Comparison of ENCODE assay signal across 12 cellular contexts in genomic region chr7:75054744-75055527, GRCh38. TPM values are rescaled to one million over a fixed set of nuclear protein-coding genes. Genes with fewer than 3 reads are reported as not detected.
DNase-seq lines count a peak whose midpoint lies in the region; ATAC-seq and TF ChIP-seq lines count a peak whose summit lies in the region.
"Had no signal": no experiment of that assay in that cellular context is flagged by ENCODE, and none has a peak within 500 bp of the region (broad histone marks: within the 10 kb centered on the region; RNA-seq: fewer than 3 reads in every experiment).

No MANE protein-coding gene starts in this region.

- H3K9me3 ChIP-seq in AG04450 (ENCODE audit: control insufficient read depth, insufficient read depth, low read length) = no peaks in the 10 kb centered on the region; the same call in 1 of the 2 replicates

- H3K27me3 Mint-ChIP-seq in neural crest cell (ENCODE audit: low read depth) (no peaks in the 10 kb centered on the region), type B pancreatic cell (no peaks in the 10 kb centered on the region)
- H3K27me3 Mint-ChIP-seq: CD4-positive, alpha-beta T cell; naive B cell had no signal

- ATAC-seq in esophagus mucosa = no peak
- ATAC-seq in HG03457 (IDR thresholded peaks at IDR 0.05; ENCODE audit: unreplicated experiment) = no peak
- no peak for ATAC-seq in HG02884 (IDR thresholded peaks at IDR 0.05; ENCODE audit: unreplicated experiment)

- H3K9me3 Mint-ChIP-seq in neural crest cell (no peaks in the 10 kb centered on the region), type B pancreatic cell (no peaks in the 10 kb centered on the region)
- H3K9me3 Mint-ChIP-seq: CD4-positive, alpha-beta T cell; naive B cell had no signal

- no peak overlapping the region for H3K4me3 Mint-ChIP-seq in neural crest cell
- H3K4me3 Mint-ChIP-seq in type B pancreatic cell = no peak overlapping the region
- H3K4me3 Mint-ChIP-seq: CD4-positive, alpha-beta T cell; naive B cell had no signal

- CTCF ChIA-PET in AG04450 (lab: Charles Lee) = interaction anchor here (0.5 kb wide), 1 partner anchor 21 kb away, joined by 4 read pairs; no protein-coding TSS in a partner anchor

- POLR2A ChIA-PET in AG04450 (lab: Yijun Ruan, JAX) = interaction anchor here (1.2 kb wide), 1 partner anchor 18 kb away, joined by 3 read pairs; no protein-coding TSS in a partner anchor

- DNase-seq in AG04450 (ENCODE audit: low read depth, low spot score) (peak; percentile 70), RKO (ENCODE audit: low spot score) (peak; percentile 10), fibroblast of villous mesenchyme (ENCODE audit: low read depth) (peak; percentile 82), neural crest cell (ENCODE audit: low read depth, low spot score) (no peak), type B pancreatic cell (ENCODE audit: extremely low spot score, unreplicated experiment) (no peak)
- DNase-seq: CD4-positive, alpha-beta T cell; naive B cell; NCI-H446 treated with DMSO at 0.1 percent for 48 hours; stimulated activated naive CD4-positive, alpha-beta T cell treated with Interleukin-2 at 50 U/mL for 16 hours had no signal

- H3K27ac Mint-ChIP-seq in neural crest cell (ENCODE audit: unreplicated experiment) = peak overlapping the region; percentile 50
- no peak overlapping the region for H3K27ac Mint-ChIP-seq in type B pancreatic cell
- H3K27ac Mint-ChIP-seq: CD4-positive, alpha-beta T cell had no signal

- no peaks in the 10 kb centered on the region for H3K4me1 Mint-ChIP-seq in neural crest cell
- H3K4me1 Mint-ChIP-seq in type B pancreatic cell (ENCODE audit: unreplicated experiment) = no peaks in the 10 kb centered on the region

- no peak overlapping the region for H3K4me3 ChIP-seq in AG04450 (ENCODE audit: low read depth, low read length)
- H3K4me3 ChIP-seq in fibroblast of villous mesenchyme (ENCODE audit: low read depth, low read length) = no peak overlapping the region

- H3K27me3 ChIP-seq in AG04450 (ENCODE audit: control insufficient read depth, insufficient read depth, low read length) = no peaks in the 10 kb centered on the region

- H3K27ac ChIP-seq in AG04450 (ENCODE audit: low read depth, low read length) = no peak overlapping the region

- no peak for TF ChIP-seq CTCF in AG04450 (IDR thresholded peaks at IDR 0.05; ENCODE audit: low read depth, low read length)
- no peak for TF ChIP-seq CTCF in fibroblast of villous mesenchyme (IDR thresholded peaks at IDR 0.05; ENCODE audit: insufficient read depth, low read depth, low read length)
- no peak for TF ChIP-seq CTCF in neural crest cell (conservative IDR thresholded peaks at IDR 0.05)
- no peak for TF ChIP-seq CTCF in type B pancreatic cell (conservative IDR thresholded peaks at IDR 0.05)

- peaks cover 7% of the 10 kb centered on the region for H3K36me3 Mint-ChIP-seq in neural crest cell (ENCODE audit: low read depth)
- peaks cover 22% of the 10 kb centered on the region for H3K36me3 Mint-ChIP-seq in type B pancreatic cell

RNA-seq across cellular contexts. Expression of gene RCC1L, which starts 18.7 kb away (rescaled TPM):
- polyA plus RNA-seq in AG04450 (2011; rRNA removed) = 56.1 and 59.1 TPM in 2 replicates
- 28.7 and 32.9 TPM in 2 replicates for polyA minus RNA-seq in AG04450 (2011; rRNA and poly(A)+ RNA removed)
- total RNA-seq in fibroblast of villous mesenchyme (36.1 and 52.2 TPM in 2 replicates), neural crest cell (54.3 and 58.5 TPM in 2 replicates), type B pancreatic cell (ENCODE audit: low replicate concordance) (40.4 and 48.7 TPM in 2 replicates), esophagus mucosa (27.7 TPM)

RNA-seq across cellular contexts. Expression of gene GTF2IRD2B, which starts 37.5 kb away (rescaled TPM):
- polyA plus RNA-seq in AG04450 (2011; rRNA removed) = 22.0 and 23.6 TPM in 2 replicates
- 19.2 and 28.8 TPM in 2 replicates for polyA minus RNA-seq in AG04450 (2011; rRNA and poly(A)+ RNA removed)
- total RNA-seq in fibroblast of villous mesenchyme (18.1 and 22.2 TPM in 2 replicates), neural crest cell (23.9 and 25.1 TPM in 2 replicates), type B pancreatic cell (ENCODE audit: low replicate concordance) (43.3 and 45.9 TPM in 2 replicates), esophagus mucosa (19.0 TPM)

Comparison
In these comparisons a context has a peak if more than half of its experiments do, and no peak if none do; other contexts are left out.
1. DNase-seq: peak in AG04450 (single experiment), RKO (single experiment) and fibroblast of villous mesenchyme (single experiment); none in neural crest cell (single experiment) and type B pancreatic cell (single experiment).